1 cellular context compared by ENCODE assay signal in the genomic region with DNA sequence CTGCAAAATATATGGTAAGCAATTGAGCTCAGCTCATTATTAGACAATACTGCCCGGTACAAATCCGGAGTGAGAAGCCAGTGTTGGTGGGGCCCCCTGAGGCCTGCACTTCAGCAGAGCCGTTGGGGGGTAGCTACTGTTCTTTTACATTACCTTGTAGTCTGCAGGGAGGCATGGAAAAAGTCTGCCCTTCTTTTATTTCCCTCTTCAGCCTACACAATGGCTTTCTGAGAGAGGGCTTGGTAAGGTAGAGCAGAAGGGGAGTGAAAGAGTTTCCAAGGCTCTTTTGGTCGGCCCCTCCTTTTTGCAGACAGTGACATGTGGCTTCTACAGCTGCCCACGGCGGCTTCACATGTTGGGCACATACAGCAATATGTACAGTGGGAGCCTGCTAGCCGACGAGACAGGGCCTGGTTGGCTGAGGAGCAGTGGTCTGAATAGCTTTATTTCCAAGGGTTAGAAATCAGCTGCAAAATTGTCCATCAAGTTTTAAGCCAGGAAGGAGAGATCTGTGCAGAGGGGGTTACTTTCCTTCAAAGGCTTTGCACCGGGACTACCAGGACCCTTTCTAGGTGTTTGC.
TF ChIP-seq lines count a peak whose summit lies in the region.

No MANE protein-coding gene starts in this region.

TF ChIP-seq in K562, 482 proteins besides CTCF, POLR2A, EP300 and RAD21:
- no peak for TF ChIP-seq ZNF589 (CRISPR knock-in tag; IDR thresholded peaks at IDR 0.05; ENCODE audit: low read depth)
- TF ChIP-seq, protein P1, sequence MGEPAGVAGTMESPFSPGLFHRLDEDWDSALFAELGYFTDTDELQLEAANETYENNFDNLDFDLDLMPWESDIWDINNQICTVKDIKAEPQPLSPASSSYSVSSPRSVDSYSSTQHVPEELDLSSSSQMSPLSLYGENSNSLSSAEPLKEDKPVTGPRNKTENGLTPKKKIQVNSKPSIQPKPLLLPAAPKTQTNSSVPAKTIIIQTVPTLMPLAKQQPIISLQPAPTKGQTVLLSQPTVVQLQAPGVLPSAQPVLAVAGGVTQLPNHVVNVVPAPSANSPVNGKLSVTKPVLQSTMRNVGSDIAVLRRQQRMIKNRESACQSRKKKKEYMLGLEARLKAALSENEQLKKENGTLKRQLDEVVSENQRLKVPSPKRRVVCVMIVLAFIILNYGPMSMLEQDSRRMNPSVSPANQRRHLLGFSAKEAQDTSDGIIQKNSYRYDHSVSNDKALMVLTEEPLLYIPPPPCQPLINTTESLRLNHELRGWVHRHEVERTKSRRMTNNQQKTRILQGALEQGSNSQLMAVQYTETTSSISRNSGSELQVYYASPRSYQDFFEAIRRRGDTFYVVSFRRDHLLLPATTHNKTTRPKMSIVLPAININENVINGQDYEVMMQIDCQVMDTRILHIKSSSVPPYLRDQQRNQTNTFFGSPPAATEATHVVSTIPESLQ (CRISPR knock-in tag; IDR thresholded peaks at IDR 0.05), result no peak
